Comparison of ENCODE assay signal across 1 cellular context in genomic region chr19:35274323-35274722, GRCh38.
TF ChIP-seq lines count a peak whose summit lies in the region.

No MANE protein-coding gene starts in this region.

TF ChIP-seq in K562, 482 proteins besides CTCF, POLR2A, EP300 and RAD21:
- TF ChIP-seq E2F4 (CRISPR knock-in tag; IDR thresholded peaks at IDR 0.05; ENCODE audit: low read depth), result no peak
- TF ChIP-seq MGA (IDR thresholded peaks at IDR 0.05), result no peak
- TF ChIP-seq ILK (tag; IDR thresholded peaks at IDR 0.05; ENCODE audit: borderline replicate concordance, low read depth), result no peak
- TF ChIP-seq MTA1 (IDR thresholded peaks at IDR 0.05; ENCODE audit: borderline replicate concordance), result no peak
- no peak for TF ChIP-seq THAP12 (CRISPR knock-in tag; IDR thresholded peaks at IDR 0.05)
